In the genomic region with DNA sequence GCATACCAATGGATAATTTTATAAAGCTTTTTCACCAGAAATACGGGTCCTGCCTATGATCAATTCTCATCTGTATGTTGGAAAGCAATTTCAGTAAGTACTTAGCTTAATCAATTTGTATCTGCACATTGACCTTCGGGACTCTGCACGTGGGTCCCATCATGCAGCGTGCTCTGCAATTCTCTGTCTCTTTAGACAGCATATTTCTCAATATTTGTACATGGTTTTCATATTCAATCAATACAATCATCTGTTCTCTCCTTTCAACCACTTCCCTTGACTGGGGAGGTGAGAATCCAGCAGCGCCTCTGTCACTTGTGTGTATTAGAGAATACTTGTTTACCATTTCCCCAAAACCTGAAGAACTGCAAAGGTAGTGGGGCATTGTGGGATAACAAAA, we compare ENCODE assay signal across 7 cellular contexts.
"Had no signal": no experiment of that assay in that cellular context is flagged by ENCODE, and none has a peak within 500 bp of the region (broad histone marks: within the 10 kb centered on the region; RNA-seq: fewer than 3 reads in every experiment).

No MANE protein-coding gene starts in this region.

- H3K27me3 Mint-ChIP-seq: IgD-negative memory B cell had no signal

- FAIRE-seq: HTR-8/SVneo had no signal

- DNase-seq: GM23248, GOT3, H7, HFFc6 had no signal

- H3K4me3 Mint-ChIP-seq: HFFc6, IgD-negative memory B cell had no signal

- H3K27ac Mint-ChIP-seq: HFFc6, IgD-negative memory B cell had no signal

- ATAC-seq: HCT116 had no signal

- H3K4me1 Mint-ChIP-seq: IgD-negative memory B cell had no signal
